ENCODE assay signal across 8 cellular contexts in genomic region chr11:67289226-67289650, GRCh38. TPM values are rescaled to one million over a fixed set of nuclear protein-coding genes. Genes with fewer than 3 reads are reported as not detected.
DNase-seq lines count a peak whose midpoint lies in the region; ATAC-seq and TF ChIP-seq lines count a peak whose summit lies in the region.

TSS of gene ANKRD13D (plus strand) at chr11:67289303. CDS start at chr11:67289461, 158 bp downstream.

- H3K9me2 ChIP-seq in Loucy (replicated peaks; ENCODE audit: low read depth, low read length): no peaks in the 10 kb centered on the region

- H3K9ac ChIP-seq in Loucy (ENCODE audit: low read depth, low read length, poor library complexity, severe bottlenecking) (peak within 1 kb of the TSS; percentile 98), colonic mucosa (ENCODE audit: low read depth in 2 of 2, low read length in 2 of 2) (peak within 1 kb of the TSS; percentile 91 to 92)

- H2AFZ ChIP-seq in Loucy (ENCODE audit: low read length): no peak within 1 kb of the TSS

- peak within 1 kb of the TSS; percentile 90 for H3K4me2 ChIP-seq in Loucy (ENCODE audit: low read depth, low read length, poor library complexity, severe bottlenecking)

- DNase-seq in BE2C: no peak
- no peak for DNase-seq in colonic mucosa
- DNase-seq in upper lobe of left lung: no peak
- DNase-seq in RPMI8226: no peak
- no peak for DNase-seq in MV-4-11 (lab: John Stamatoyannopoulos, UW)

- peaks cover 10% of the 10 kb centered on the region for H3K4me1 ChIP-seq in BE2C
- peaks cover 44% of the 10 kb centered on the region for H3K4me1 ChIP-seq in Loucy (ENCODE audit: insufficient read depth, low read length, poor library complexity, severe bottlenecking)
- peaks cover 15% of the 10 kb centered on the region for H3K4me1 ChIP-seq in colonic mucosa
- peaks cover 14% of the 10 kb centered on the region for H3K4me1 ChIP-seq in mesodermal cell (ENCODE audit: control insufficient read depth, insufficient read depth, low read length, poor library complexity, severe bottlenecking)
- H3K4me1 ChIP-seq in upper lobe of left lung: peaks cover 39 to 69% (median 50%) of the 10 kb centered on the region in 4 donors

- no peaks in the 10 kb centered on the region for H3K9me3 ChIP-seq in BE2C
- H3K9me3 ChIP-seq in Loucy (ENCODE audit: insufficient read depth, low read depth, low read length): no peaks in the 10 kb centered on the region
- H3K9me3 ChIP-seq in colonic mucosa: no peaks in the 10 kb centered on the region
- H3K9me3 ChIP-seq in mesodermal cell (ENCODE audit: control insufficient read depth, low read length): no peaks in the 10 kb centered on the region
- no peaks in the 10 kb centered on the region for H3K9me3 ChIP-seq in upper lobe of left lung

- H3K79me2 ChIP-seq in Loucy (ENCODE audit: insufficient read depth, low read length): peaks cover 61% of the 10 kb centered on the region

- 0 to 1% methylated on average over 11 to 25 of the region's 56 CpGs for whole genome bisulfite sequencing in mesodermal cell (ENCODE audit: insufficient coverage in 2 of 2), 2 experiments
- WGBS in upper lobe of left lung, 2 donors: no CpG with 5 or more reads among the region's 56 CpGs

- peak within 1 kb of the TSS; percentile 95 for H3K27ac ChIP-seq in colonic mucosa
- peak within 1 kb of the TSS; percentile 94 for H3K27ac ChIP-seq in mesodermal cell (ENCODE audit: low read depth, low read length, severe bottlenecking)
- H3K27ac ChIP-seq in upper lobe of left lung: peak within 1 kb of the TSS; percentile 92 to 99 (median 97)

- H3K27me3 ChIP-seq in BE2C: no peaks in the 10 kb centered on the region
- H3K27me3 ChIP-seq in Loucy (ENCODE audit: insufficient read depth, low read length, poor library complexity, severe bottlenecking): no peaks in the 10 kb centered on the region
- H3K27me3 ChIP-seq in colonic mucosa: no peaks in the 10 kb centered on the region
- no peaks in the 10 kb centered on the region for H3K27me3 ChIP-seq in upper lobe of left lung

- peaks cover 6% of the 10 kb centered on the region for H3F3A ChIP-seq in Loucy (ENCODE audit: low read depth)

- TF ChIP-seq CTCF in BE2C (IDR thresholded peaks at IDR 0.05; ENCODE audit: low read depth, low read length) (no peak), Loucy (conservative IDR thresholded peaks at IDR 0.05; ENCODE audit: low read length) (no peak), colonic mucosa (IDR thresholded peaks at IDR 0.05) (no peak), upper lobe of left lung (IDR thresholded peaks at IDR 0.05) (peak in 1 of 6 experiments; percentile 2)

- H4K20me1 ChIP-seq in Loucy (ENCODE audit: insufficient read depth, low read length, poor library complexity, severe bottlenecking): peaks cover 30% of the 10 kb centered on the region

- no peak for TF ChIP-seq POLR2A in upper lobe of left lung (IDR thresholded peaks at IDR 0.05)

- no peak for TF ChIP-seq EP300 in upper lobe of left lung (IDR thresholded peaks at IDR 0.05)

- H3K36me3 ChIP-seq in BE2C (peaks cover 41% of the 10 kb centered on the region), Loucy (ENCODE audit: insufficient read depth, low read length) (peaks cover 40% of the 10 kb centered on the region; the same call in 1 of the 2 replicates), colonic mucosa (peaks cover 11% of the 10 kb centered on the region), mesodermal cell (ENCODE audit: control insufficient read depth, insufficient read depth, low read length) (peaks cover 68% of the 10 kb centered on the region), upper lobe of left lung (peaks cover 13 to 62% (median 40%) of the 10 kb centered on the region in 4 donors)

- intact Hi-C loops in colonic mucosa (cut with DNase I): no loop called here

- ATAC-seq in GM19395 (IDR thresholded peaks at IDR 0.05; ENCODE audit: unreplicated experiment) (peak; percentile 6), upper lobe of left lung (ENCODE audit: low FRiP score in 2 of 2) (no peak)

- peak within 1 kb of the TSS; percentile 77 for H3K4me3 ChIP-seq in BE2C (ENCODE audit: low read depth, low read length)
- peak within 1 kb of the TSS; percentile 95 for H3K4me3 ChIP-seq in Loucy (ENCODE audit: low read length, poor library complexity, severe bottlenecking)
- peak within 1 kb of the TSS; percentile 60 for H3K4me3 ChIP-seq in colonic mucosa
- H3K4me3 ChIP-seq in mesodermal cell (ENCODE audit: extremely low read depth, insufficient read depth, low read length, poor library complexity, severe bottlenecking): peak within 1 kb of the TSS; percentile 67
- peak within 1 kb of the TSS; percentile 91 to 100 (median 98) for H3K4me3 ChIP-seq in upper lobe of left lung

RNA-seq across cellular contexts. Expression of gene ANKRD13D, which starts in this region (rescaled TPM):
- polyA plus RNA-seq in BE2C (2012; ENCODE audit: insufficient read depth, insufficient read length, low read depth): 133 TPM
- total RNA-seq in colonic mucosa (10 to 100 TPM; 18.8 to 39.5 TPM), upper lobe of left lung (100 to 1,000 TPM in 2 of 6 donors, 10 to 100 TPM in 4; 47.4 to 221 (median 78.3) TPM)
- 31.7 TPM for polyA plus RNA-seq in mesodermal cell (2013, experiment 1 of 2)
- polyA plus RNA-seq in mesodermal cell (2013, experiment 2 of 2): 24.3 TPM
